ENCODE assay signal across 16 cellular contexts in the genomic region with DNA sequence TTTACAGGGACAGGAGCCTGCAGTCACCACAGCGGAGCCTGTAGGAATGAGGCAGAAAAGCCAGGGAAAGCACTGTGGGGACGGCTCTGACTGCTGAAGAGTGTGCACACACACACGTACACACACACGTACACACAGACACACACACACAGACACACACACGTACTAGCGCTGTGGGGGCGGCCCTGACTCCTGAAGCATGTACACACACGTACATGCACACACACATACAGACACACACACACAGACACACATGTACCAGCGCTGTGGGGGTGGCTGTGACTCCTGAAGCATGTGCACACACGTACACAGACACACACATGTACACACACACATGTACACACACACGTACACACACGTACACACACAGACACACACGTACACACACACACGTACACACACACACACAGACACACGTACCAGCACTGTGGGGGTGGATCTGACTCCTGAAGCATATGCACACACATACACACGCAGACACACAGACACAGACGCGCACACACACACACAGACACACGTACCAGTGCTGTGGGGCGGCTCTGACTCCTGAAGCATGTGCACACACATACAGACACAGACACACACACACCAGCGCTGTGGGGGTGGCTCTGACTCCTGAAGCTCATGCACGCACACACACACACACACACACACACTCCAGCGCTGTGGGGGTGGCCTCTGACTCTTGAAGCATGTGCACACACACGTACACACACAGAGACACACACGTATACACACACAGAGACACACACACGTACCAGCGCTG.
"Had no signal": no experiment of that assay in that cellular context is flagged by ENCODE, and none has a peak within 500 bp of the region (broad histone marks: within the 10 kb centered on the region; RNA-seq: fewer than 3 reads in every experiment).

No MANE protein-coding gene starts in this region.

- FAIRE-seq: keratinocyte had no signal

- H3K27ac ChIP-seq: epithelial cell of prostate, psoas muscle had no signal

- H3K9me3 Mint-ChIP-seq: activated naive CD4-positive, alpha-beta T cell treated with anti-CD3 and anti-CD28 coated beads, Interleukin-2, amount 50 U/mL, for 24 hours; central memory CD8-positive, alpha-beta T cell; mesothelial cell of epicardium had no signal

- ATAC-seq: gastrocnemius medialis, psoas muscle, sciatic nerve had no signal

- H3K9me3 ChIP-seq: gastrocnemius medialis, psoas muscle had no signal

- H3K4me3 Mint-ChIP-seq: activated CD4-positive, alpha-beta T cell treated with anti-CD3 and anti-CD28 coated beads, Interleukin-2, amount 10 ng/mL, durations not matched to agents 7 days and 5 days; activated naive CD4-positive, alpha-beta T cell treated with anti-CD3 and anti-CD28 coated beads, Interleukin-2, amount 50 U/mL, for 24 hours; central memory CD8-positive, alpha-beta T cell; mesothelial cell of epicardium had no signal

- H3K27me3 ChIP-seq: gastrocnemius medialis had no signal

- H3K36me3 Mint-ChIP-seq: activated naive CD4-positive, alpha-beta T cell treated with anti-CD3 and anti-CD28 coated beads, Interleukin-2, amount 50 U/mL, for 24 hours; mesothelial cell of epicardium had no signal

- H3K27me3 Mint-ChIP-seq: activated CD4-positive, alpha-beta T cell treated with anti-CD3 and anti-CD28 coated beads, Interleukin-2, amount 10 ng/mL, durations not matched to agents 7 days and 5 days had no signal

- DNase-seq: activated CD4-positive, alpha-beta T cell treated with anti-CD3 and anti-CD28 coated beads, Interleukin-2, amount 10 ng/mL, durations not matched to agents 7 days and 5 days; activated CD4-positive, CD25-positive, alpha-beta regulatory T cell; effector memory CD4-positive, alpha-beta T cell; gastrocnemius medialis; occipital lobe; stimulated activated CD4-positive, alpha-beta T cell treated with anti-CD3 and anti-CD28 coated beads, Interleukin-2, amount 100 ng/mL, for 24 hours; stimulated activated naive CD4-positive, alpha-beta T cell; substantia nigra; T-helper 2 cell had no signal

- H3K4me1 Mint-ChIP-seq: mesothelial cell of epicardium had no signal

- H3K36me3 ChIP-seq: gastrocnemius medialis had no signal

- H3K4me3 ChIP-seq: gastrocnemius medialis, psoas muscle had no signal

- H3K27ac Mint-ChIP-seq: activated CD4-positive, alpha-beta T cell treated with anti-CD3 and anti-CD28 coated beads, Interleukin-2, amount 10 ng/mL, durations not matched to agents 7 days and 5 days; mesothelial cell of epicardium had no signal
